In the genomic region with DNA sequence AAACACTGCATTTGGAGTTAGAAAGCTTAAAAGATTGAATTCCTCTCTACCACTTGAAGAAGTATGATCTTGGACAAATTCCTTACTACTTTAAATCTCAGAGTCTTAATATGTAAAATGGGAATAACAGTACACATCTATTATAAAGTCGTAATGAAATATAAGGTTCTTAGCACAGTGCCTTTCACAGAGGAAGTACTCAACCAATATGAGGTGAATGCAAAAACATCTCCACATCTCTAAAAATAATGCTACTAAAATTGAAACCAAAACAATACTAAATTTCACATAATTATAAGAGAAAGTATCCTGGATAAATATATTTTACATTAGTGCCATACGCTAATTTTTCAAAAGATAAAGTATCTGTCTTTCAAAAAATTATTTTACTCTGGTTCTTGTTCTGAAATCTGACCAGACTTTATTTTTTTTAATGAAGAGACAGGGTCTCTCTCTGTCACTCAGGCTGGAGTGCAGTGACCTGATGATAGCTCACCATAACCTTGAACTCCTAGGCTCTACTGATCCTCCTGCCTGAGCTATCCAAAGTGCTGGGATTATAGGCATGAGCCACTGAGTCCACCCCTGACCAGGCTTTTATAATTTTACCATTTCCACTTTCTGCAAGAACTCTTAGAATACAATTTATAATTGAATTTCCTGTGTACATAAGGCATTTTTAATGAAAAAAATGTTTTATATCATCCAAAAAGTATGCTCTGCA, we compare ENCODE assay signal across 1 cellular context.
TF ChIP-seq lines count a peak whose summit lies in the region.

No MANE protein-coding gene starts in this region.

TF ChIP-seq in GM12878, 131 proteins besides CTCF, POLR2A, EP300 and RAD21 (continued from another document):
- TF ChIP-seq MAX (IDR thresholded peaks at IDR 0.05; ENCODE audit: low read depth, low read length) (no peak), TARDBP (IDR thresholded peaks at IDR 0.05; ENCODE audit: borderline replicate concordance) (no peak), YY1 (IDR thresholded peaks at IDR 0.05; ENCODE audit: low read depth, low read length) (no peak), CHD1 (IDR thresholded peaks at IDR 0.05; ENCODE audit: low read depth, low read length) (no peak), BACH1 (IDR thresholded peaks at IDR 0.05; ENCODE audit: borderline replicate concordance) (no peak)
- TF ChIP-seq, protein P1, sequence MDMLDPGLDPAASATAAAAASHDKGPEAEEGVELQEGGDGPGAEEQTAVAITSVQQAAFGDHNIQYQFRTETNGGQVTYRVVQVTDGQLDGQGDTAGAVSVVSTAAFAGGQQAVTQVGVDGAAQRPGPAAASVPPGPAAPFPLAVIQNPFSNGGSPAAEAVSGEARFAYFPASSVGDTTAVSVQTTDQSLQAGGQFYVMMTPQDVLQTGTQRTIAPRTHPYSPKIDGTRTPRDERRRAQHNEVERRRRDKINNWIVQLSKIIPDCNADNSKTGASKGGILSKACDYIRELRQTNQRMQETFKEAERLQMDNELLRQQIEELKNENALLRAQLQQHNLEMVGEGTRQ (IDR thresholded peaks at IDR 0.05; ENCODE audit: borderline replicate concordance, low read depth, low read length) = no peak
